In genomic region chr5:143217804-143218160, GRCh38 we compare ENCODE assay signal across 11 cellular contexts.
A peak's percentile ranks its signal among the peaks of the same experiment; 100 is the strongest.
DNase-seq lines count a peak whose midpoint lies in the region; ATAC-seq, FAIRE-seq and TF ChIP-seq lines count a peak whose summit lies in the region.
"Had no signal": no experiment of that assay in that cellular context is flagged by ENCODE, and none has a peak within 500 bp of the region (broad histone marks: within the 10 kb centered on the region; RNA-seq: fewer than 3 reads in every experiment).

No MANE protein-coding gene starts in this region.

- 83 to 96% (median 88%) methylated on average over 2 of the region's 2 CpGs for WGBS in small intestine, 3 donors

- peaks cover 59% of the 10 kb centered on the region for H3K4me1 Mint-ChIP-seq in activated CD4-positive, alpha-beta T cell treated with anti-CD3 and anti-CD28 coated beads, Interleukin-2, amount 10 ng/mL, durations not matched to agents 24 days and 14 days
- peaks cover 69% of the 10 kb centered on the region for H3K4me1 Mint-ChIP-seq in neural crest cell

- ATAC-seq in GM21529 (IDR thresholded peaks at IDR 0.05; ENCODE audit: unreplicated experiment) (peak; percentile 31), HG03442 (IDR thresholded peaks at IDR 0.05; ENCODE audit: unreplicated experiment) (peak; percentile 28), GM21367 (IDR thresholded peaks at IDR 0.05; ENCODE audit: unreplicated experiment) (no peak)
- ATAC-seq: left cardiac atrium had no signal

- H3K4me1 ChIP-seq in small intestine (ENCODE audit: control insufficient read depth in 2 of 2, insufficient read depth in 1 of 2, low read depth in 1 of 2, low read length in 1 of 2), result peaks cover 3 to 12% of the 10 kb centered on the region in 2 donors

- no peak for TF ChIP-seq CTCF in neural crest cell (conservative IDR thresholded peaks at IDR 0.05)

- FAIRE-seq in small intestine (lab: Jason Lieb, UNC), result no peak
- FAIRE-seq: A204.1 had no signal

- peaks cover 7% of the 10 kb centered on the region for H3K9me3 Mint-ChIP-seq in activated CD4-positive, alpha-beta T cell treated with anti-CD3 and anti-CD28 coated beads, Interleukin-2, amount 10 ng/mL, durations not matched to agents 24 days and 14 days
- no peaks in the 10 kb centered on the region for H3K9me3 Mint-ChIP-seq in neural crest cell

- intact Hi-C loops in activated CD4-positive, alpha-beta T cell treated with anti-CD3 and anti-CD28 coated beads, Interleukin-2, amount 10 ng/mL, durations not matched to agents 24 days and 14 days (cut with micrococcal nuclease), result loop anchor here (2.0 to 10.0 kb wide), 3 partner anchors 45 to 607 kb away; no protein-coding TSS in a partner anchor

- no peak overlapping the region for H3K4me3 ChIP-seq in small intestine (ENCODE audit: low read depth in 1 of 2, low read length in 2 of 2)

- H3K27me3 Mint-ChIP-seq in activated CD4-positive, alpha-beta T cell treated with anti-CD3 and anti-CD28 coated beads, Interleukin-2, amount 10 ng/mL, durations not matched to agents 24 days and 14 days, result no peaks in the 10 kb centered on the region
- H3K27me3 Mint-ChIP-seq in neural crest cell (ENCODE audit: low read depth), result no peaks in the 10 kb centered on the region

- H3K27ac Mint-ChIP-seq in activated CD4-positive, alpha-beta T cell treated with anti-CD3 and anti-CD28 coated beads, Interleukin-2, amount 10 ng/mL, durations not matched to agents 24 days and 14 days, result peak overlapping the region; percentile 81
- H3K27ac Mint-ChIP-seq in neural crest cell (ENCODE audit: unreplicated experiment), result no peak overlapping the region

- no peaks in the 10 kb centered on the region for H3K9me3 ChIP-seq in small intestine (ENCODE audit: control insufficient read depth, low read depth)

- H3K27me3 ChIP-seq in small intestine (ENCODE audit: control insufficient read depth in 2 of 2, insufficient read depth in 2 of 2, low read length in 2 of 2), result no peaks in the 10 kb centered on the region

- H3K36me3 ChIP-seq in small intestine (ENCODE audit: control insufficient read depth in 2 of 2, insufficient read depth in 2 of 2, low read length in 2 of 2), result no peaks in the 10 kb centered on the region

- H3K27ac ChIP-seq in small intestine (ENCODE audit: low read depth in 1 of 2, low read length in 1 of 2), result no peak overlapping the region

- no peak for DNase-seq in activated CD4-positive, alpha-beta T cell treated with anti-CD3 and anti-CD28 coated beads, Interleukin-2, amount 10 ng/mL, durations not matched to agents 24 days and 14 days
- DNase-seq in activated CD4-positive, alpha-beta T cell treated with anti-CD3 and anti-CD28 coated beads, Interleukin-2, amount 50 U/mL, for 48 hours, result no peak
- DNase-seq in neural crest cell (ENCODE audit: low read depth, low spot score) (no peak), small intestine (no peak), NCI-H1417 (lab: John Stamatoyannopoulos, UW) (no peak)
- DNase-seq: left cardiac atrium; stimulated activated CD4-positive, alpha-beta T cell treated with anti-CD3 and anti-CD28 coated beads, Interleukin-12 subunit alpha, Interleukin-12 subunit beta, amount 100 ng/mL, for 4 hours had no signal

- H3K36me3 Mint-ChIP-seq in activated CD4-positive, alpha-beta T cell treated with anti-CD3 and anti-CD28 coated beads, Interleukin-2, amount 10 ng/mL, durations not matched to agents 24 days and 14 days (ENCODE audit: low read depth), result peaks cover 6% of the 10 kb centered on the region
- H3K36me3 Mint-ChIP-seq in neural crest cell (ENCODE audit: low read depth), result no peaks in the 10 kb centered on the region

- H3K4me3 Mint-ChIP-seq in activated CD4-positive, alpha-beta T cell treated with anti-CD3 and anti-CD28 coated beads, Interleukin-2, amount 10 ng/mL, durations not matched to agents 24 days and 14 days, result peak overlapping the region; percentile 28
- H3K4me3 Mint-ChIP-seq in neural crest cell, result peak overlapping the region; percentile 38
